Comparison of ENCODE assay signal across 10 cellular contexts in genomic region chr5:168365581-168366081, GRCh38.
DNase-seq lines count a peak whose midpoint lies in the region; TF ChIP-seq lines count a peak whose summit lies in the region.
"Had no signal": no experiment of that assay in that cellular context is flagged by ENCODE, and none has a peak within 500 bp of the region (broad histone marks: within the 10 kb centered on the region; RNA-seq: fewer than 3 reads in every experiment).

No MANE protein-coding gene starts in this region.

- H3K9me3 ChIP-seq in mesenchymal stem cell (ENCODE audit: control insufficient read depth, low read length), result no peaks in the 10 kb centered on the region
- H3K9me3 ChIP-seq: tibial nerve had no signal

- DNase-seq in AG09309 (ENCODE audit: low read depth), result peak; percentile 29
- peak; percentile 6 for DNase-seq in endothelial cell (ENCODE audit: low spot score)
- no peak for DNase-seq in mesenchymal stem cell
- no peak for DNase-seq in T-helper 2 cell treated with Interferon-gamma antibody and Interleukin-4, amounts not matched to agents 5 μg/mL and 100 μg/mL, for 36 hours (ENCODE audit: low spot score)
- no peak for DNase-seq in NCI-H1694 treated with DMSO at 0.1 percent for 48 hours (lab: John Stamatoyannopoulos, UW)
- no peak for DNase-seq in AML-193 (lab: John Stamatoyannopoulos, UW)
- DNase-seq in coronary artery (ENCODE audit: low spot score), result no peak
- DNase-seq: activated effector memory CD4-positive, alpha-beta T cell treated with anti-CD3 and anti-CD28 coated beads, Interleukin-2, amount 50 U/mL, for 16 hours had no signal

- peaks cover 0 to 5% of the 10 kb centered on the region in 2 experiments for H3K27me3 ChIP-seq in mesenchymal stem cell (ENCODE audit: control insufficient read depth in 1 of 2, insufficient read depth in 1 of 2, low read length in 2 of 2)
- H3K27me3 ChIP-seq: tibial nerve had no signal

- TF ChIP-seq CTCF in AG09309 (IDR thresholded peaks at IDR 0.05; ENCODE audit: control insufficient read depth, insufficient read depth, low read depth, low read length, missing control alignments), result peak; percentile 31
- no peak for TF ChIP-seq CTCF in endothelial cell (IDR thresholded peaks at IDR 0.05; ENCODE audit: unreplicated experiment)
- no peak for TF ChIP-seq CTCF in coronary artery (IDR thresholded peaks at IDR 0.05)

- H3K4ac ChIP-seq in mesenchymal stem cell (ENCODE audit: low read depth in 1 of 2, low read length in 2 of 2), result no peak overlapping the region

- H2AFZ ChIP-seq in mesenchymal stem cell (ENCODE audit: low read depth, low read length), result no peak overlapping the region

- peaks cover 23% of the 10 kb centered on the region for H3K4me1 Mint-ChIP-seq in endothelial cell (ENCODE audit: unreplicated experiment)
- no peaks in the 10 kb centered on the region for H3K4me1 Mint-ChIP-seq in T-helper 2 cell treated with Interferon-gamma antibody and Interleukin-4, amounts not matched to agents 5 μg/mL and 100 μg/mL, for 36 hours (ENCODE audit: low read depth)

- no peak overlapping the region for H3K23ac ChIP-seq in mesenchymal stem cell (ENCODE audit: low read length in 2 of 2)

- no peak overlapping the region for H2BK5ac ChIP-seq in mesenchymal stem cell (ENCODE audit: low read depth, low read length, poor library complexity, severe bottlenecking)

- peaks cover 2% of the 10 kb centered on the region for H3K79me1 ChIP-seq in mesenchymal stem cell (replicated peaks; ENCODE audit: low read length, poor library complexity, severe bottlenecking)

- H3K27ac ChIP-seq in mesenchymal stem cell (ENCODE audit: low read length, poor library complexity, severe bottlenecking), result peak overlapping the region; percentile 5
- no peak overlapping the region for H3K27ac ChIP-seq in coronary artery
- H3K27ac ChIP-seq: tibial nerve had no signal

- H2BK15ac ChIP-seq in mesenchymal stem cell (ENCODE audit: low read depth, poor library complexity, severe bottlenecking), result no peak overlapping the region

- H3K18ac ChIP-seq in mesenchymal stem cell (ENCODE audit: low read depth in 1 of 2, low read length in 2 of 2), result no peak overlapping the region

- H4K91ac ChIP-seq in mesenchymal stem cell (ENCODE audit: low read length), result no peak overlapping the region

- no peak for TF ChIP-seq EP300 in Ishikawa (IDR thresholded peaks at IDR 0.05; ENCODE audit: borderline replicate concordance)

- TF ChIP-seq RAD21 in Ishikawa (IDR thresholded peaks at IDR 0.05; ENCODE audit: low read depth), result peak; percentile 52

- peak overlapping the region; percentile 14 for H3K9ac ChIP-seq in mesenchymal stem cell (ENCODE audit: low read length)

- H3K4me3 Mint-ChIP-seq in endothelial cell (ENCODE audit: unreplicated experiment), result no peak overlapping the region
- no peak overlapping the region for H3K4me3 Mint-ChIP-seq in T-helper 2 cell treated with Interferon-gamma antibody and Interleukin-4, amounts not matched to agents 5 μg/mL and 100 μg/mL, for 36 hours

- no peak overlapping the region for H2BK12ac ChIP-seq in mesenchymal stem cell (ENCODE audit: low read length in 2 of 2)

- H3K36me3 ChIP-seq in mesenchymal stem cell (ENCODE audit: control insufficient read depth in 1 of 2, insufficient read depth in 2 of 2, low read depth in 1 of 2, low read length in 2 of 2), result no peaks in the 10 kb centered on the region
- H3K36me3 ChIP-seq: tibial nerve had no signal

- peaks cover 8% of the 10 kb centered on the region for H3K27me3 Mint-ChIP-seq in endothelial cell (ENCODE audit: unreplicated experiment)
- peaks cover 8% of the 10 kb centered on the region for H3K27me3 Mint-ChIP-seq in T-helper 2 cell treated with Interferon-gamma antibody and Interleukin-4, amounts not matched to agents 5 μg/mL and 100 μg/mL, for 36 hours (ENCODE audit: low read depth)

- H2BK120ac ChIP-seq in mesenchymal stem cell (ENCODE audit: low read depth, low read length), result no peak overlapping the region

- no peak overlapping the region for H3K4me2 ChIP-seq in mesenchymal stem cell (ENCODE audit: low read length, poor library complexity, severe bottlenecking)

- no peak overlapping the region for H3K27ac Mint-ChIP-seq in endothelial cell (ENCODE audit: unreplicated experiment)
- H3K27ac Mint-ChIP-seq in T-helper 2 cell treated with Interferon-gamma antibody and Interleukin-4, amounts not matched to agents 5 μg/mL and 100 μg/mL, for 36 hours, result no peak overlapping the region

- peaks cover 12% of the 10 kb centered on the region for H3K4me1 ChIP-seq in mesenchymal stem cell (ENCODE audit: control insufficient read depth, insufficient read depth, low read depth, low read length)

- no peak overlapping the region for H2AK5ac ChIP-seq in mesenchymal stem cell (ENCODE audit: low read length, severe bottlenecking)

- no peaks in the 10 kb centered on the region for H3K36me3 Mint-ChIP-seq in endothelial cell (ENCODE audit: low read depth, unreplicated experiment)
- no peaks in the 10 kb centered on the region for H3K36me3 Mint-ChIP-seq in T-helper 2 cell treated with Interferon-gamma antibody and Interleukin-4, amounts not matched to agents 5 μg/mL and 100 μg/mL, for 36 hours (ENCODE audit: low read depth)

- H4K8ac ChIP-seq in mesenchymal stem cell (ENCODE audit: low read length), result peak overlapping the region; percentile 20

- 58% methylated on average over 10 of the region's 10 CpGs for WGBS in mesenchymal stem cell

- H3K9me3 Mint-ChIP-seq in endothelial cell (ENCODE audit: unreplicated experiment), result no peaks in the 10 kb centered on the region
- H3K9me3 Mint-ChIP-seq in T-helper 2 cell treated with Interferon-gamma antibody and Interleukin-4, amounts not matched to agents 5 μg/mL and 100 μg/mL, for 36 hours, result no peaks in the 10 kb centered on the region

- H3K14ac ChIP-seq in mesenchymal stem cell (ENCODE audit: low read length in 2 of 2), result no peak overlapping the region

- H3K4me3 ChIP-seq in AG09309 (ENCODE audit: control insufficient read depth, low read depth, low read length) (no peak overlapping the region), mesenchymal stem cell (ENCODE audit: insufficient read depth in 1 of 2, low read depth in 1 of 2, low read length in 2 of 2) (peak overlapping the region in 1 of 2 experiments; percentile 47), coronary artery (no peak overlapping the region)
- H3K4me3 ChIP-seq: tibial nerve had no signal

TF ChIP-seq in Ishikawa, 13 proteins besides CTCF, POLR2A, EP300 and RAD21:
- TF ChIP-seq CEBPB (IDR thresholded peaks at IDR 0.05) (peak; percentile 87), TCF12 (IDR thresholded peaks at IDR 0.05; ENCODE audit: low read depth) (no peak), TEAD4 (IDR thresholded peaks at IDR 0.05) (peak; percentile 69)

Comparison
In these comparisons a context has a peak if more than half of its experiments do, and no peak if none do; other contexts are left out.
1. DNase-seq: peak in AG09309 (single experiment) and endothelial cell (single experiment); none in mesenchymal stem cell (single experiment), T-helper 2 cell treated with Interferon-gamma antibody and Interleukin-4, amounts not matched to agents 5 μg/mL and 100 μg/mL, for 36 hours (single experiment), NCI-H1694 treated with DMSO at 0.1 percent for 48 hours (single experiment), AML-193 (0 of 2) and coronary artery (single experiment).